In genomic region chr7:974820-975681, GRCh38 we compare ENCODE assay signal across 1 cellular context.
TF ChIP-seq lines count a peak whose summit lies in the region.

Gene COX19 (minus strand): TSS chr7:975549. CDS start chr7:975509, 40 bp downstream.

TF ChIP-seq in HepG2, 621 proteins besides CTCF, POLR2A, EP300 and RAD21 (continued from another document and continues in another):
- 0 out of 2 replicates have a peak, but pooled peaks have one; percentile 46 for TF ChIP-seq BCL3 (CRISPR knock-in tag; IDR thresholded peaks at IDR 0.05)
- peak; percentile 44; the same call in 1 of the 2 replicates for TF ChIP-seq CREB3 (CRISPR knock-in tag; IDR thresholded peaks at IDR 0.05)
- TF ChIP-seq FOXA1 (IDR thresholded peaks at IDR 0.05), result no peak
- peak; percentile 27; the same call in 1 of the 2 replicates for TF ChIP-seq FOXA1 (CRISPR knock-in tag; IDR thresholded peaks at IDR 0.05)
- no peak; a peak in 1 of 4 replicates for TF ChIP-seq MAFK (conservative IDR thresholded peaks at IDR 0.05 in 1 of 2, IDR thresholded peaks at IDR 0.05 in 1 of 2; ENCODE audit: low read length in 2 of 2)
- peak; percentile 18; the same call in 1 of the 2 replicates for TF ChIP-seq FOXP4 (CRISPR knock-in tag; IDR thresholded peaks at IDR 0.05)
- TF ChIP-seq ZNF891 (CRISPR knock-in tag; IDR thresholded peaks at IDR 0.05), result peak; percentile 58
- no peak for TF ChIP-seq ZSCAN5A (CRISPR knock-in tag; IDR thresholded peaks at IDR 0.05; ENCODE audit: borderline replicate concordance)
- TF ChIP-seq SALL2 (CRISPR knock-in tag; IDR thresholded peaks at IDR 0.05), result 0 out of 2 replicates have a peak, but pooled peaks have one; percentile 36
- 0 out of 2 replicates have a peak, but pooled peaks have one; percentile 40 for TF ChIP-seq ZFP41 (CRISPR knock-in tag; IDR thresholded peaks at IDR 0.05; ENCODE audit: borderline replicate concordance)
- 0 out of 2 replicates have a peak, but pooled peaks have one; percentile 47 for TF ChIP-seq MTA1 (CRISPR knock-in tag; IDR thresholded peaks at IDR 0.05; ENCODE audit: borderline replicate concordance)
- 0 out of 2 replicates have a peak, but pooled peaks have one; percentile 61 for TF ChIP-seq ZNF672 (CRISPR knock-in tag; IDR thresholded peaks at IDR 0.05)
- peak; percentile 78 for TF ChIP-seq HDAC1 (CRISPR knock-in tag; IDR thresholded peaks at IDR 0.05)
- TF ChIP-seq ZNF629 (CRISPR knock-in tag; conservative IDR thresholded peaks at IDR 0.05), result no peak
- TF ChIP-seq THRA (CRISPR knock-in tag; IDR thresholded peaks at IDR 0.05; ENCODE audit: borderline replicate concordance), result peak; percentile 23; the same call in 1 of the 2 replicates
- TF ChIP-seq SOX5 (CRISPR knock-in tag; IDR thresholded peaks at IDR 0.05; ENCODE audit: borderline replicate concordance), result peak; percentile 26; the same call in 1 of the 2 replicates
- TF ChIP-seq RFX5 (IDR thresholded peaks at IDR 0.05; ENCODE audit: low read depth, low read length), result no peak
- TF ChIP-seq YEATS4 (CRISPR knock-in tag; IDR thresholded peaks at IDR 0.05; ENCODE audit: borderline replicate concordance), result peak; percentile 94
- TF ChIP-seq THAP8 (CRISPR knock-in tag; IDR thresholded peaks at IDR 0.05; ENCODE audit: borderline replicate concordance), result peak; percentile 55; the same call in 1 of the 2 replicates
- TF ChIP-seq BORCS8-MEF2B (CRISPR knock-in tag; IDR thresholded peaks at IDR 0.05), result no peak
- TF ChIP-seq ZNF383 (CRISPR knock-in tag; IDR thresholded peaks at IDR 0.05; ENCODE audit: borderline replicate concordance), result no peak
- TF ChIP-seq KLF16 (CRISPR knock-in tag; IDR thresholded peaks at IDR 0.05), result peak in 1 of 2 experiments; percentile 80; a peak in 1 of 4 replicates
- peak; percentile 17; the same call in 1 of the 2 replicates for TF ChIP-seq ZNF567 (CRISPR knock-in tag; IDR thresholded peaks at IDR 0.05; ENCODE audit: borderline replicate concordance)
- peak; percentile 29 for TF ChIP-seq DBP (CRISPR knock-in tag; IDR thresholded peaks at IDR 0.05; ENCODE audit: not compliant biosample characterization)
- peak; percentile 80 for TF ChIP-seq RXRA (CRISPR knock-in tag; IDR thresholded peaks at IDR 0.05)
- TF ChIP-seq CC2D1A (CRISPR knock-in tag; IDR thresholded peaks at IDR 0.05), result 0 out of 2 replicates have a peak, but pooled peaks have one; percentile 15
- peak; percentile 34; the same call in 1 of the 2 replicates for TF ChIP-seq ZFP90 (CRISPR knock-in tag; IDR thresholded peaks at IDR 0.05; ENCODE audit: borderline replicate concordance)
- peak; percentile 16; the same call in 1 of the 2 replicates for TF ChIP-seq BCL6 (CRISPR knock-in tag; IDR thresholded peaks at IDR 0.05)
- TF ChIP-seq TOPORS (CRISPR knock-in tag; IDR thresholded peaks at IDR 0.05), result no peak
- peak; percentile 49; the same call in 1 of the 2 replicates for TF ChIP-seq ESRRA (CRISPR knock-in tag; IDR thresholded peaks at IDR 0.05; ENCODE audit: low read depth)
- peak; percentile 43; the same call in 1 of the 2 replicates for TF ChIP-seq ZNF850 (CRISPR knock-in tag; conservative IDR thresholded peaks at IDR 0.05)
- TF ChIP-seq PAX8 (CRISPR knock-in tag; IDR thresholded peaks at IDR 0.05; ENCODE audit: borderline replicate concordance), result peak; percentile 77; the same call in 1 of the 2 replicates
- TF ChIP-seq CSRNP2 (CRISPR knock-in tag; conservative IDR thresholded peaks at IDR 0.05; ENCODE audit: low read depth), result no peak
- TF ChIP-seq ZNF879 (CRISPR knock-in tag; IDR thresholded peaks at IDR 0.05), result peak; percentile 38; the same call in 1 of the 2 replicates
- TF ChIP-seq ZNF788 (CRISPR knock-in tag; IDR thresholded peaks at IDR 0.05; ENCODE audit: borderline replicate concordance), result peak; percentile 86; the same call in 1 of the 2 replicates
- no peak for TF ChIP-seq RORA (CRISPR knock-in tag; IDR thresholded peaks at IDR 0.05)
- 0 out of 2 replicates have a peak, but pooled peaks have one; percentile 68 for TF ChIP-seq ZZZ3 (CRISPR knock-in tag; IDR thresholded peaks at IDR 0.05; ENCODE audit: borderline replicate concordance)
- TF ChIP-seq NONO (IDR thresholded peaks at IDR 0.05), result no peak
- TF ChIP-seq NONO (CRISPR knock-in tag; conservative IDR thresholded peaks at IDR 0.05), result peak; percentile 88
- 0 out of 2 replicates have a peak, but pooled peaks have one; percentile 13 for TF ChIP-seq ZBTB26 (CRISPR knock-in tag; IDR thresholded peaks at IDR 0.05; ENCODE audit: borderline replicate concordance)
- no peak for TF ChIP-seq ZNF17 (CRISPR knock-in tag; IDR thresholded peaks at IDR 0.05)
- TF ChIP-seq ZNF34 (CRISPR knock-in tag; IDR thresholded peaks at IDR 0.05; ENCODE audit: borderline replicate concordance), result 0 out of 2 replicates have a peak, but pooled peaks have one; percentile 80
- 0 out of 2 replicates have a peak, but pooled peaks have one; percentile 47 for TF ChIP-seq ZNF235 (CRISPR knock-in tag; IDR thresholded peaks at IDR 0.05; ENCODE audit: borderline replicate concordance)
- TF ChIP-seq TEAD2 (CRISPR knock-in tag; IDR thresholded peaks at IDR 0.05), result no peak
- TF ChIP-seq POLR2G (IDR thresholded peaks at IDR 0.05; ENCODE audit: low read depth, low read length), result peak; percentile 79
- TF ChIP-seq MZF1 (CRISPR knock-in tag; IDR thresholded peaks at IDR 0.05; ENCODE audit: borderline replicate concordance), result no peak
- TF ChIP-seq CEBPG (CRISPR knock-in tag; IDR thresholded peaks at IDR 0.05), result peak; percentile 54
- TF ChIP-seq ZNF451 (CRISPR knock-in tag; IDR thresholded peaks at IDR 0.05), result peak; percentile 30; the same call in 1 of the 2 replicates
- TF ChIP-seq ZNF101 (CRISPR knock-in tag; IDR thresholded peaks at IDR 0.05; ENCODE audit: borderline replicate concordance, low read depth), result no peak
- peak; percentile 51 for TF ChIP-seq PHF5A (CRISPR knock-in tag; IDR thresholded peaks at IDR 0.05; ENCODE audit: low read depth, unreplicated experiment)
- peak; percentile 74; the same call in 1 of the 2 replicates for TF ChIP-seq ZNF572 (CRISPR knock-in tag; IDR thresholded peaks at IDR 0.05)
- TF ChIP-seq ZNF556 (CRISPR knock-in tag; IDR thresholded peaks at IDR 0.05; ENCODE audit: borderline replicate concordance), result peak; percentile 89
- TF ChIP-seq EED (CRISPR knock-in tag; IDR thresholded peaks at IDR 0.05), result peak; percentile 88; the same call in 1 of the 2 replicates
- no peak for TF ChIP-seq ZBTB21 (CRISPR knock-in tag; IDR thresholded peaks at IDR 0.05)
